9 cellular contexts compared by ENCODE assay signal in the genomic region with DNA sequence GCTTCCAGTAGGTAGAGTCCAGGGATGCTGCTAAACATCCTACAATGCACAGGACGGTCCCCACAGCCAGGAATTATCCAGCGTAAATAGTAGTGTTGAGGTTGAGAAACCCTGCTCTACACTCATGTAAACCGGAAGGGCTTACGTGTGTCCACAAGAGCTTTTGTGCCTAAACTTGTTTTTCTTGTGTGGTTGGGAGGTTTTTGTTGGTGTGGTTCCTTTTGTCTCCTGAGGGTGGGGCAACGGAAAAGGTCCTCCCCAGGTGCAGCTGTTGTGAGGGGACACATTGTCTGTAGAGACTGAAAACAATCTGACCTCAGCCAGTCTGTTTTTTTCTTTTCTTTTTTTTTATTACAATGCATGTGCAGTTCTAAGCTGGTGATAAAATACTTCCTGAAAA.
DNase-seq lines count a peak whose midpoint lies in the region; ATAC-seq lines count a peak whose summit lies in the region.
"Had no signal": no experiment of that assay in that cellular context is flagged by ENCODE, and none has a peak within 500 bp of the region (broad histone marks: within the 10 kb centered on the region; RNA-seq: fewer than 3 reads in every experiment).

No MANE protein-coding gene starts in this region.

- no peak overlapping the region for H3K4me3 Mint-ChIP-seq in activated CD4-positive, alpha-beta T cell treated with anti-CD3 and anti-CD28 coated beads for 36 hours
- peak overlapping the region; percentile 30 to 78 (median 62) for H3K4me3 Mint-ChIP-seq in naive thymus-derived CD8-positive, alpha-beta T cell

- H3K9me3 Mint-ChIP-seq in activated CD4-positive, alpha-beta T cell treated with anti-CD3 and anti-CD28 coated beads for 36 hours (ENCODE audit: low read depth): no peaks in the 10 kb centered on the region
- no peaks in the 10 kb centered on the region for H3K9me3 Mint-ChIP-seq in naive thymus-derived CD8-positive, alpha-beta T cell

- peaks cover 77% of the 10 kb centered on the region for H3K4me1 Mint-ChIP-seq in activated CD4-positive, alpha-beta T cell treated with anti-CD3 and anti-CD28 coated beads for 36 hours
- H3K4me1 Mint-ChIP-seq in naive thymus-derived CD8-positive, alpha-beta T cell: peaks cover 47 to 98% (median 95%) of the 10 kb centered on the region in 4 donors

- intact Hi-C loops in activated CD4-positive, alpha-beta T cell treated with anti-CD3 and anti-CD28 coated beads for 36 hours (cut with DNase I, micrococcal nuclease): no loop called here

- CTCF ChIA-PET in activated CD4-positive, alpha-beta T cell treated with anti-CD3 and anti-CD28 coated beads for 36 hours (lab: Charles Lee): interaction anchor here (0.9 to 1.6 kb wide), 8 partner anchors 12 to 230 kb away, joined by 3 to 12 read pairs (median 4); no protein-coding TSS in a partner anchor

- H3K36me3 Mint-ChIP-seq in activated CD4-positive, alpha-beta T cell treated with anti-CD3 and anti-CD28 coated beads for 36 hours (ENCODE audit: low read depth): peaks cover 9% of the 10 kb centered on the region
- no peaks in the 10 kb centered on the region for H3K36me3 Mint-ChIP-seq in naive thymus-derived CD8-positive, alpha-beta T cell

- peak overlapping the region; percentile 66 for H3K27ac Mint-ChIP-seq in activated CD4-positive, alpha-beta T cell treated with anti-CD3 and anti-CD28 coated beads for 36 hours
- H3K27ac Mint-ChIP-seq in naive thymus-derived CD8-positive, alpha-beta T cell: peak overlapping the region; percentile 91 to 99 (median 95)

- ATAC-seq in HG02981 (IDR thresholded peaks at IDR 0.05; ENCODE audit: unreplicated experiment): peak; percentile 63
- ATAC-seq in activated CD4-positive, alpha-beta T cell treated with anti-CD3 and anti-CD28 coated beads for 36 hours: peak; percentile 67
- peak; percentile 87 for ATAC-seq in naive thymus-derived CD8-positive, alpha-beta T cell
- no peak for ATAC-seq in GM19324 (IDR thresholded peaks at IDR 0.05; ENCODE audit: low FRiP score, unreplicated experiment)
- ATAC-seq in HG03457 (IDR thresholded peaks at IDR 0.05; ENCODE audit: unreplicated experiment): no peak
- ATAC-seq: A549 had no signal

- H3K27me3 Mint-ChIP-seq in activated CD4-positive, alpha-beta T cell treated with anti-CD3 and anti-CD28 coated beads for 36 hours: no peaks in the 10 kb centered on the region
- H3K27me3 Mint-ChIP-seq in naive thymus-derived CD8-positive, alpha-beta T cell: no peaks in the 10 kb centered on the region

- POLR2A ChIA-PET in activated CD4-positive, alpha-beta T cell treated with anti-CD3 and anti-CD28 coated beads for 36 hours (lab: Charles Lee): no interaction called here
- POLR2A ChIA-PET in naive thymus-derived CD8-positive, alpha-beta T cell (lab: Charles Lee): interaction anchor here (1.0 to 3.4 kb wide), 5 partner anchors 25 to 65 kb away, joined by 3 to 29 read pairs (median 6); no protein-coding TSS in a partner anchor

- peak; percentile 26 to 28 for DNase-seq in NCI-H2081 (lab: John Stamatoyannopoulos, UW)
- DNase-seq in NCI-H2081 treated with DMSO at 0.1 percent for 48 hours (lab: John Stamatoyannopoulos, UW): no peak
- DNase-seq in activated CD4-positive, alpha-beta T cell treated with anti-CD3 and anti-CD28 coated beads for 36 hours: peak; percentile 30
- DNase-seq in naive thymus-derived CD8-positive, alpha-beta T cell: peak; percentile 10 to 81 (median 58)
- no peak for DNase-seq in stimulated activated CD4-positive, alpha-beta T cell treated with anti-CD3 and anti-CD28 coated beads, Interleukin-2, amount 100 ng/mL, for 48 hours

Comparison
In these comparisons a context has a peak if more than half of its experiments do, and no peak if none do; other contexts are left out.
1. DNase-seq: peak in NCI-H2081 (2 of 2), activated CD4-positive, alpha-beta T cell treated with anti-CD3 and anti-CD28 coated beads for 36 hours (single experiment) and naive thymus-derived CD8-positive, alpha-beta T cell (10 of 10); none in NCI-H2081 treated with DMSO at 0.1 percent for 48 hours (single experiment) and stimulated activated CD4-positive, alpha-beta T cell treated with anti-CD3 and anti-CD28 coated beads, Interleukin-2, amount 100 ng/mL, for 48 hours (0 of 2).
2. ATAC-seq: peak in HG02981 (single experiment), activated CD4-positive, alpha-beta T cell treated with anti-CD3 and anti-CD28 coated beads for 36 hours (single experiment) and naive thymus-derived CD8-positive, alpha-beta T cell (2 of 2); none in GM19324 (single experiment) and HG03457 (single experiment).